ENCODE assay signal across 1 cellular context in the genomic region with DNA sequence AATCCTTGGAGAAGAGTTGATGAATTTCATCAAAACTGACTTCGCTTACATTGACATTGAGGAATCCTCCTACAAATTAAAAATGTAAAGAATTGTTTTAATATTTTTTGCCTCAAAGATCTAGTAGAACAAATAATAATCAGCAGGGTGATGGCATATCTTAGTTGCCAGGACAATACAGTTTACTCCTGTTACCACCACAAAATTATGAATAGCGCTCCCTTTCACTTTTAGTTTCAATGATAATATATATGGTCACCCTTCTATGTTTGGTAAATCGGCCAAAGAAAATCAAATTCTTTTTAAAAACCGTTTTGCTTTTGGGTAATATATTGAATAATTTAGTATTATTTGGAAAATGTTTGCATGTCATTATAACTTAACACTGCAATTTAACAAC.
TF ChIP-seq lines count a peak whose summit lies in the region.

No MANE protein-coding gene starts in this region.

TF ChIP-seq in GM12878, 131 proteins besides CTCF, POLR2A, EP300 and RAD21:
- TF ChIP-seq MXI1 (IDR thresholded peaks at IDR 0.05; ENCODE audit: low read depth, low read length) (0 out of 2 replicates have a peak, but pooled peaks have one; percentile 36), RUNX3 (IDR thresholded peaks at IDR 0.05; ENCODE audit: low read length) (peak; percentile 18; the same call in 1 of the 2 replicates), NR2C2 (IDR thresholded peaks at IDR 0.05; ENCODE audit: borderline replicate concordance, control insufficient read depth, insufficient read length, low read depth) (no peak)
